8 cellular contexts compared by ENCODE assay signal in genomic region chrX:106874075-106874474, GRCh38. TPM values are rescaled to one million over a fixed set of nuclear protein-coding genes. Genes with fewer than 3 reads are reported as not detected.
DNase-seq lines count a peak whose midpoint lies in the region; ATAC-seq, FAIRE-seq and TF ChIP-seq lines count a peak whose summit lies in the region.

No MANE protein-coding gene starts in this region.

- peak in 1 of 2 donors; percentile 8 for TF ChIP-seq CTCF in endothelial cell of umbilical vein (IDR thresholded peaks at IDR 0.05; ENCODE audit: extremely low read depth in 1 of 2, insufficient read depth in 1 of 2, low read depth in 1 of 2, low read length in 2 of 2)
- TF ChIP-seq CTCF in suprapubic skin (IDR thresholded peaks at IDR 0.05) = peak; percentile 30 to 47

- intact Hi-C loops in endothelial cell of umbilical vein (cut with micrococcal nuclease) = loop anchor here (5.0 to 10.0 kb wide), 2 partner anchors 1021 to 1103 kb away; no protein-coding TSS in a partner anchor
- intact Hi-C loops in sciatic nerve (cut with DNase I) = no loop called here

- 33% methylated on average over 2 of the region's 2 CpGs for WGBS in suprapubic skin

- DNase-seq in SIG-M5 treated with dmso at 0.1 percent for 504 hours (lab: John Stamatoyannopoulos, UW; ENCODE audit: unreplicated experiment) (peak; percentile 12), SIG-M5 (lab: John Stamatoyannopoulos, UW) (no peak), NCI-H748 (lab: John Stamatoyannopoulos, UW; ENCODE audit: unreplicated experiment) (peak; percentile 36), endothelial cell of umbilical vein (ENCODE audit: low read depth, low spot score) (peak; percentile 35), suprapubic skin (ENCODE audit: low spot score in 2 of 2) (no peak), cerebellum (ENCODE audit: low spot score) (no peak), mesenteric fat pad (ENCODE audit: low spot score) (no peak), sciatic nerve (ENCODE audit: low spot score) (no peak)

- dilution Hi-C loops in endothelial cell of umbilical vein (cut with MboI; ENCODE audit: extremely low pct_ligation_motif_present, low sequenced_read_pairs) = no loop called here

- H3K9me3 ChIP-seq in endothelial cell of umbilical vein (replicated peaks; ENCODE audit: control insufficient read depth, insufficient read depth, low read length) = no peaks in the 10 kb centered on the region
- no peaks in the 10 kb centered on the region for H3K9me3 ChIP-seq in suprapubic skin

- FAIRE-seq in endothelial cell of umbilical vein (lab: Jason Lieb, UNC) = peak; percentile 50

- H3K79me2 ChIP-seq in endothelial cell of umbilical vein (ENCODE audit: control insufficient read depth, insufficient read depth, low read length) = no peaks in the 10 kb centered on the region

- no peak for ATAC-seq in sciatic nerve

- H3K4me3 ChIP-seq in endothelial cell of umbilical vein (replicated peaks in 1 of 3; ENCODE audit: insufficient read depth in 1 of 3, low read depth in 1 of 3, low read length in 3 of 3) = no peak overlapping the region
- no peak overlapping the region for H3K4me3 ChIP-seq in suprapubic skin

- BruUV-seq in endothelial cell of umbilical vein (replicated peaks; lab: Mats Ljungman, UMichigan) = no TSS peak

- H3K27me3 ChIP-seq in endothelial cell of umbilical vein (ENCODE audit: control insufficient read depth in 2 of 2, insufficient read depth in 2 of 2, low read length in 2 of 2) (no peaks in the 10 kb centered on the region), suprapubic skin (no peaks in the 10 kb centered on the region)

- H3K36me3 ChIP-seq in endothelial cell of umbilical vein (ENCODE audit: control insufficient read depth in 2 of 2, extremely low read depth in 1 of 2, insufficient read depth in 2 of 2, low read length in 2 of 2) = no peaks in the 10 kb centered on the region
- no peaks in the 10 kb centered on the region for H3K36me3 ChIP-seq in suprapubic skin

- H2AFZ ChIP-seq in endothelial cell of umbilical vein (ENCODE audit: low read depth, low read length) = no peak overlapping the region

- POLR2A ChIA-PET in endothelial cell of umbilical vein (lab: Charles Lee) = no interaction called here

- no peaks in the 10 kb centered on the region for H4K20me1 ChIP-seq in endothelial cell of umbilical vein (replicated peaks; ENCODE audit: control insufficient read depth, extremely low read depth, insufficient read depth, low read length)

- no peak overlapping the region for H3K9ac ChIP-seq in endothelial cell of umbilical vein (replicated peaks; ENCODE audit: extremely low read depth, insufficient read depth, low read length)

- CTCF ChIA-PET in endothelial cell of umbilical vein (lab: Charles Lee) = interaction anchor here (0.6 to 3.3 kb wide), 21 partner anchors 8 to 1265 kb away, joined by 3 to 28 read pairs (median 3); no protein-coding TSS in a partner anchor

- H3K27ac ChIP-seq in endothelial cell of umbilical vein (ENCODE audit: insufficient read depth, low read depth, low read length) = no peak overlapping the region
- H3K27ac ChIP-seq in suprapubic skin = no peak overlapping the region

- H3K9me1 ChIP-seq in endothelial cell of umbilical vein (replicated peaks; ENCODE audit: control insufficient read depth, extremely low read depth, insufficient read depth, low read length) = no peaks in the 10 kb centered on the region

- TF ChIP-seq POLR2A in endothelial cell of umbilical vein (IDR thresholded peaks at IDR 0.05; ENCODE audit: low read depth, low read length) (no peak), suprapubic skin (IDR thresholded peaks at IDR 0.05) (no peak)

- H3K4me2 ChIP-seq in endothelial cell of umbilical vein (ENCODE audit: insufficient read depth, low read length) = no peak overlapping the region

- H3K4me1 ChIP-seq in endothelial cell of umbilical vein (ENCODE audit: control insufficient read depth, extremely low read depth, insufficient read depth, low read length) (no peaks in the 10 kb centered on the region), suprapubic skin (no peaks in the 10 kb centered on the region)

- no peak for TF ChIP-seq EP300 in suprapubic skin (IDR thresholded peaks at IDR 0.05)

TF ChIP-seq in endothelial cell of umbilical vein, 7 proteins besides CTCF, POLR2A, EP300 and RAD21:
- TF ChIP-seq GATA2 (IDR thresholded peaks at IDR 0.05; ENCODE audit: insufficient read depth, insufficient read length, low read depth, low read length) (no peak), FOS (IDR thresholded peaks at IDR 0.05; ENCODE audit: borderline replicate concordance, insufficient read depth, low read length) (no peak), MYC (IDR thresholded peaks at IDR 0.05; ENCODE audit: low read depth, low read length) (no peak), JUN (IDR thresholded peaks at IDR 0.05; ENCODE audit: borderline replicate concordance, insufficient read depth, insufficient read length, low read depth) (no peak), EZH2 (IDR thresholded peaks at IDR 0.05; ENCODE audit: borderline replicate concordance, low read depth, low read length, severe bottlenecking) (no peak), POLR2AphosphoS5 (IDR thresholded peaks at IDR 0.05; ENCODE audit: insufficient read depth, low read depth, low read length) (no peak)
- TF ChIP-seq, protein P1, sequence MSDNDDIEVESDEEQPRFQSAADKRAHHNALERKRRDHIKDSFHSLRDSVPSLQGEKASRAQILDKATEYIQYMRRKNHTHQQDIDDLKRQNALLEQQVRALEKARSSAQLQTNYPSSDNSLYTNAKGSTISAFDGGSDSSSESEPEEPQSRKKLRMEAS (IDR thresholded peaks at IDR 0.05; ENCODE audit: insufficient read depth, insufficient read length) = no peak
TF ChIP-seq in endothelial cell of umbilical vein: peak in this region for 0.

RNA-seq across cellular contexts. Expression of gene RIPPLY1, which starts 29.1 kb away (rescaled TPM):
- total RNA-seq in endothelial cell of umbilical vein = not detected in 2 replicates
- not detected in 2 replicates for polyA plus RNA-seq in endothelial cell of umbilical vein
- not detected in 2 replicates for polyA plus RNA-seq in endothelial cell of umbilical vein (2011; cell fraction: cytosol; rRNA removed)
- polyA plus RNA-seq in endothelial cell of umbilical vein (2011; cell fraction: nucleus; rRNA removed) = not detected in 2 replicates
- not detected in 2 replicates for polyA plus RNA-seq in endothelial cell of umbilical vein (2012)
- not detected in 2 replicates for polyA minus RNA-seq in endothelial cell of umbilical vein
- polyA minus RNA-seq in endothelial cell of umbilical vein (2011; cell fraction: cytosol; rRNA and poly(A)+ RNA removed) = not detected
- polyA minus RNA-seq in endothelial cell of umbilical vein (2011; cell fraction: nucleus; rRNA and poly(A)+ RNA removed) = not detected in 2 replicates
- total RNA-seq in suprapubic skin = not detected
- not detected for total RNA-seq in cerebellum
- total RNA-seq in mesenteric fat pad = not detected
- total RNA-seq in sciatic nerve = 0.40 TPM

RNA-seq across cellular contexts. Expression of gene CLDN2, which starts 46.1 kb away (rescaled TPM):
- total RNA-seq in endothelial cell of umbilical vein = not detected in 2 replicates
- polyA plus RNA-seq in endothelial cell of umbilical vein = not detected in 2 replicates
- polyA plus RNA-seq in endothelial cell of umbilical vein (2011; cell fraction: cytosol; rRNA removed) = not detected in 2 replicates
- not detected in 2 replicates for polyA plus RNA-seq in endothelial cell of umbilical vein (2011; cell fraction: nucleus; rRNA removed)
- polyA plus RNA-seq in endothelial cell of umbilical vein (2012) = 0.07 TPM in 1 of 2 replicates, not detected in the other
- polyA minus RNA-seq in endothelial cell of umbilical vein = not detected in 2 replicates
- polyA minus RNA-seq in endothelial cell of umbilical vein (2011; cell fraction: cytosol; rRNA and poly(A)+ RNA removed) = not detected
- polyA minus RNA-seq in endothelial cell of umbilical vein (2011; cell fraction: nucleus; rRNA and poly(A)+ RNA removed) = not detected in 2 replicates
- under 1 TPM in 3 of 4 donors, not detected in 1; 0.17 to 0.53 (median 0.23) TPM for total RNA-seq in suprapubic skin
- not detected for total RNA-seq in cerebellum
- 1.5 TPM for total RNA-seq in mesenteric fat pad
- not detected for total RNA-seq in sciatic nerve

Comparison
In these comparisons a context has a peak if more than half of its experiments do, and no peak if none do; other contexts are left out.
1. DNase-seq: peak in SIG-M5 treated with dmso at 0.1 percent for 504 hours (single experiment), NCI-H748 (single experiment) and endothelial cell of umbilical vein (single experiment); none in SIG-M5 (single experiment), suprapubic skin (0 of 2), cerebellum (single experiment), mesenteric fat pad (single experiment) and sciatic nerve (single experiment).